8 cellular contexts compared by ENCODE assay signal in the genomic region with DNA sequence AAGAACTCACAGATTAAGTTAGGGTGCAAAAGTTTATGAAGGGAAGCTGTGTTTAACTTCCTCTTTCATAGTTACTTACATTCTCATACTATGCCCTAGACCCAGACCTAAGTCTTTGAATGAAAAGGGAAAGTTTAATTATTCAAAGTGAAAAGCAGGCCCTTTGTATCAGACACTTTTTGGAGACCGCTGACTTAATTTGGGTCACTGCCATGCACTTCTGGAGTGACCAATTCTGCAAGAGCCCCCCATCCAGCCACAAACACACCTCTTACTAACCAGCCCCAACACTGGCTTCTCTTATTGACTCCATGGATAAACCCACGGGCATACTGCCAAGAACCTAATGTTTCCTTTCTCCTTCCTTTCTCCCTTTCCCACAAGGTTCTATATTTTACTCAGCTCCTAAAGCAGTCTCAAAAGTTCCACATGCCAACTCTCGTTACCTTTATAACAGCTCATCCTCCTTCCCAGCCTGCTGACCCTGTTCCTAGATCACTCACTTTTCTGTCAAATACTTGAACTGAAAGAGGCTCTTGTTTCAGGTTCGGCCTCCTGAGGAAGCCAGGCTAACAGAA. TPM values are rescaled to one million over a fixed set of nuclear protein-coding genes. Genes with fewer than 3 reads are reported as not detected.
DNase-seq lines count a peak whose midpoint lies in the region; ATAC-seq and TF ChIP-seq lines count a peak whose summit lies in the region.

No MANE protein-coding gene starts in this region.

- no peak for TF ChIP-seq CTCF in GM10248 (IDR thresholded peaks at IDR 0.05; ENCODE audit: control extremely low read depth, extremely low read depth, low read depth, missing control alignments)
- TF ChIP-seq CTCF in left ventricle myocardium inferior (IDR thresholded peaks at IDR 0.05; ENCODE audit: borderline replicate concordance) = no peak

- peaks cover 12% of the 10 kb centered on the region for H3K4me1 ChIP-seq in left ventricle myocardium inferior

- intact Hi-C loops in activated T-helper 2 cell treated with anti-CD3 and anti-CD28 coated beads, Interferon-gamma antibody, Interleukin-2, Interleukin-4, amounts not matched to agents 10 μg/mL and 5 μg/mL and 100 μg/mL, durations not matched to agents 14 hours and 24 hours and 36 hours (cut with micrococcal nuclease) = loop anchor here (2.0 kb wide), 1 partner anchor 22 kb away; no protein-coding TSS in a partner anchor
- intact Hi-C loops in sciatic nerve (cut with DNase I) (no loop called here), left ventricle myocardium inferior (cut with micrococcal nuclease) (no loop called here)

- CTCF ChIA-PET in GM10248 (lab: Yijun Ruan, JAX) = interaction anchor here (0.9 to 1.6 kb wide), 5 partner anchors 9 to 484 kb away, joined by 3 to 4 read pairs (median 4); no protein-coding TSS in a partner anchor

- H3K9me3 ChIP-seq in left ventricle myocardium inferior (replicated peaks) = no peaks in the 10 kb centered on the region

- H3K27ac Mint-ChIP-seq in activated T-helper 2 cell treated with anti-CD3 and anti-CD28 coated beads, Interferon-gamma antibody, Interleukin-2, Interleukin-4, amounts not matched to agents 10 μg/mL and 5 μg/mL and 100 μg/mL, durations not matched to agents 14 hours and 24 hours and 36 hours = peak overlapping the region; percentile 65

- no peaks in the 10 kb centered on the region for H3K27me3 ChIP-seq in left ventricle myocardium inferior (ENCODE audit: low read depth)

- no peaks in the 10 kb centered on the region for H3K9me3 Mint-ChIP-seq in activated T-helper 2 cell treated with anti-CD3 and anti-CD28 coated beads, Interferon-gamma antibody, Interleukin-2, Interleukin-4, amounts not matched to agents 10 μg/mL and 5 μg/mL and 100 μg/mL, durations not matched to agents 14 hours and 24 hours and 36 hours

- DNase-seq in GM10248 (ENCODE audit: extremely low spot score) (peak; percentile 52), sciatic nerve (ENCODE audit: low spot score) (no peak), left ventricle myocardium inferior (no peak), middle frontal gyrus (ENCODE audit: extremely low spot score, low spot score) (no peak)
- DNase-seq in activated T-helper 2 cell treated with anti-CD3 and anti-CD28 coated beads, Interferon-gamma antibody, Interleukin-2, Interleukin-4, amounts not matched to agents 10 μg/mL and 5 μg/mL and 100 μg/mL, durations not matched to agents 14 hours and 24 hours and 36 hours (ENCODE audit: low spot score) = no peak
- DNase-seq in effector CD4-positive, alpha-beta T cell = no peak

- no peak overlapping the region for H3K4me3 ChIP-seq in left ventricle myocardium inferior

- peaks cover 28% of the 10 kb centered on the region for H3K36me3 ChIP-seq in left ventricle myocardium inferior

- H3K27ac ChIP-seq in left ventricle myocardium inferior (replicated peaks) = no peak overlapping the region

- peaks cover 86% of the 10 kb centered on the region for H3K36me3 Mint-ChIP-seq in activated T-helper 2 cell treated with anti-CD3 and anti-CD28 coated beads, Interferon-gamma antibody, Interleukin-2, Interleukin-4, amounts not matched to agents 10 μg/mL and 5 μg/mL and 100 μg/mL, durations not matched to agents 14 hours and 24 hours and 36 hours (ENCODE audit: low read depth)

- H3K4me3 Mint-ChIP-seq in activated T-helper 2 cell treated with anti-CD3 and anti-CD28 coated beads, Interferon-gamma antibody, Interleukin-2, Interleukin-4, amounts not matched to agents 10 μg/mL and 5 μg/mL and 100 μg/mL, durations not matched to agents 14 hours and 24 hours and 36 hours (ENCODE audit: low read depth) = peak overlapping the region; percentile 23

- POLR2A ChIA-PET in GM10248 (lab: Yijun Ruan, JAX) = interaction anchor here (0.9 kb wide), 1 partner anchor 33 kb away, joined by 3 read pairs; no protein-coding TSS in a partner anchor

- no peaks in the 10 kb centered on the region for H3K27me3 Mint-ChIP-seq in activated T-helper 2 cell treated with anti-CD3 and anti-CD28 coated beads, Interferon-gamma antibody, Interleukin-2, Interleukin-4, amounts not matched to agents 10 μg/mL and 5 μg/mL and 100 μg/mL, durations not matched to agents 14 hours and 24 hours and 36 hours (ENCODE audit: low read depth)

- H3K4me1 Mint-ChIP-seq in activated T-helper 2 cell treated with anti-CD3 and anti-CD28 coated beads, Interferon-gamma antibody, Interleukin-2, Interleukin-4, amounts not matched to agents 10 μg/mL and 5 μg/mL and 100 μg/mL, durations not matched to agents 14 hours and 24 hours and 36 hours (ENCODE audit: low read depth) = peaks cover 64% of the 10 kb centered on the region

- ATAC-seq in GM19438 (IDR thresholded peaks at IDR 0.05; ENCODE audit: low read depth, unreplicated experiment) (peak; percentile 78), HG03354 (IDR thresholded peaks at IDR 0.05; ENCODE audit: poor library complexity, severe bottlenecking, unreplicated experiment) (peak; percentile 76), sciatic nerve (peak; percentile 13)

RNA-seq across cellular contexts. Expression of gene ABCE1, which starts 34.5 kb away (rescaled TPM):
- 162 and 173 TPM in 2 replicates for total RNA-seq in activated T-helper 2 cell treated with anti-CD3 and anti-CD28 coated beads, Interferon-gamma antibody, Interleukin-2, Interleukin-4, amounts not matched to agents 10 μg/mL and 5 μg/mL and 100 μg/mL, durations not matched to agents 14 hours and 24 hours and 36 hours
- total RNA-seq in sciatic nerve (43.8 TPM), left ventricle myocardium inferior (34.5 TPM)

RNA-seq across cellular contexts. Expression of gene ANAPC10, which starts 34.6 kb away (rescaled TPM):
- 28.0 and 29.4 TPM in 2 replicates for total RNA-seq in activated T-helper 2 cell treated with anti-CD3 and anti-CD28 coated beads, Interferon-gamma antibody, Interleukin-2, Interleukin-4, amounts not matched to agents 10 μg/mL and 5 μg/mL and 100 μg/mL, durations not matched to agents 14 hours and 24 hours and 36 hours
- 22.5 TPM for total RNA-seq in sciatic nerve
- 15.4 TPM for total RNA-seq in left ventricle myocardium inferior

RNA-seq across cellular contexts. Expression of gene OTUD4, which starts 47.8 kb away (rescaled TPM):
- 71.7 and 80.4 TPM in 2 replicates for total RNA-seq in activated T-helper 2 cell treated with anti-CD3 and anti-CD28 coated beads, Interferon-gamma antibody, Interleukin-2, Interleukin-4, amounts not matched to agents 10 μg/mL and 5 μg/mL and 100 μg/mL, durations not matched to agents 14 hours and 24 hours and 36 hours
- total RNA-seq in sciatic nerve (64.5 TPM), left ventricle myocardium inferior (37.6 TPM)

Comparison
In these comparisons a context has a peak if more than half of its experiments do, and no peak if none do; other contexts are left out.
1. ATAC-seq: peak in every context shown above with its lines; median percentile 78 in GM19438; 76 in HG03354; 13 in sciatic nerve.